In genomic region chrX:139204576-139204902, GRCh38 we compare ENCODE assay signal across 9 cellular contexts.
A peak's percentile ranks its signal among the peaks of the same experiment; 100 is the strongest.
DNase-seq lines count a peak whose midpoint lies in the region; ATAC-seq, FAIRE-seq and TF ChIP-seq lines count a peak whose summit lies in the region.
"Had no signal": no experiment of that assay in that cellular context is flagged by ENCODE, and none has a peak within 500 bp of the region (broad histone marks: within the 10 kb centered on the region; RNA-seq: fewer than 3 reads in every experiment).

No MANE protein-coding gene starts in this region.

- POLR2A ChIA-PET in activated naive CD8-positive, alpha-beta T cell treated with anti-CD3 and anti-CD28 coated beads, Interleukin-2, amount 10 ng/mL, durations not matched to agents 7 days and 5 days (lab: Charles Lee), result no interaction called here

- no peak for FAIRE-seq in kidney (lab: Jason Lieb, UNC)

- no peaks in the 10 kb centered on the region for H3K9me3 Mint-ChIP-seq in HFFc6
- H3K9me3 Mint-ChIP-seq in activated naive CD8-positive, alpha-beta T cell treated with anti-CD3 and anti-CD28 coated beads, Interleukin-2, amount 10 ng/mL, durations not matched to agents 7 days and 5 days, result no peaks in the 10 kb centered on the region
- no peaks in the 10 kb centered on the region for H3K9me3 Mint-ChIP-seq in stimulated activated effector memory CD8-positive, alpha-beta T cell treated with anti-CD3 and anti-CD28 coated beads, Interleukin-12 subunit alpha, Interleukin-12 subunit beta, amount 100 ng/mL, for 72 hours

- peaks cover 8% of the 10 kb centered on the region for H3K27me3 Mint-ChIP-seq in HFFc6 (ENCODE audit: insufficient read depth)
- H3K27me3 Mint-ChIP-seq in activated naive CD8-positive, alpha-beta T cell treated with anti-CD3 and anti-CD28 coated beads, Interleukin-2, amount 10 ng/mL, durations not matched to agents 7 days and 5 days, result peaks cover 20% of the 10 kb centered on the region

- no peaks in the 10 kb centered on the region for H3K4me1 ChIP-seq in kidney (ENCODE audit: control insufficient read depth in 1 of 2, insufficient read depth in 1 of 2, low read depth in 1 of 2, low read length in 2 of 2)

- H3K27ac ChIP-seq in kidney (ENCODE audit: low read depth in 2 of 2, low read length in 2 of 2), result no peak overlapping the region

- intact Hi-C loops in kidney (cut with DNase I), result no loop called here

- H3K4me1 Mint-ChIP-seq in HFFc6 (ENCODE audit: low read depth), result no peaks in the 10 kb centered on the region
- H3K4me1 Mint-ChIP-seq in activated naive CD8-positive, alpha-beta T cell treated with anti-CD3 and anti-CD28 coated beads, Interleukin-2, amount 10 ng/mL, durations not matched to agents 7 days and 5 days, result no peaks in the 10 kb centered on the region
- H3K4me1 Mint-ChIP-seq in stimulated activated effector memory CD8-positive, alpha-beta T cell treated with anti-CD3 and anti-CD28 coated beads, Interleukin-12 subunit alpha, Interleukin-12 subunit beta, amount 100 ng/mL, for 72 hours, result no peaks in the 10 kb centered on the region

- DNase-seq in HFFc6 (no peak), kidney (peak; percentile 47), GDM1 (lab: John Stamatoyannopoulos, UW) (no peak), NCI-H187 (lab: John Stamatoyannopoulos, UW) (no peak)
- no peak for DNase-seq in activated naive CD8-positive, alpha-beta T cell treated with anti-CD3 and anti-CD28 coated beads, Interleukin-2, amount 10 ng/mL, durations not matched to agents 7 days and 5 days
- DNase-seq in stimulated activated effector memory CD8-positive, alpha-beta T cell treated with anti-CD3 and anti-CD28 coated beads, Interleukin-12 subunit alpha, Interleukin-12 subunit beta, amount 100 ng/mL, for 72 hours (ENCODE audit: low spot score in 2 of 2), result no peak
- DNase-seq: amniotic stem cell, NCI-H2171 had no signal

- no peak overlapping the region for H3K9ac ChIP-seq in kidney (ENCODE audit: low read length in 2 of 2)

- H3K36me3 ChIP-seq in kidney (ENCODE audit: control insufficient read depth in 1 of 2, insufficient read depth in 2 of 2, low read length in 2 of 2), result no peaks in the 10 kb centered on the region

- no peak for TF ChIP-seq CTCF in HFFc6 (IDR thresholded peaks at IDR 0.05)
- TF ChIP-seq CTCF in kidney (IDR thresholded peaks at IDR 0.05; ENCODE audit: borderline replicate concordance, extremely low read depth, insufficient read depth), result no peak

- H3K27ac Mint-ChIP-seq in HFFc6, result no peak overlapping the region
- no peak overlapping the region for H3K27ac Mint-ChIP-seq in activated naive CD8-positive, alpha-beta T cell treated with anti-CD3 and anti-CD28 coated beads, Interleukin-2, amount 10 ng/mL, durations not matched to agents 7 days and 5 days
- H3K27ac Mint-ChIP-seq in stimulated activated effector memory CD8-positive, alpha-beta T cell treated with anti-CD3 and anti-CD28 coated beads, Interleukin-12 subunit alpha, Interleukin-12 subunit beta, amount 100 ng/mL, for 72 hours, result no peak overlapping the region

- ATAC-seq in activated naive CD8-positive, alpha-beta T cell treated with anti-CD3 and anti-CD28 coated beads, Interleukin-2, amount 10 ng/mL, durations not matched to agents 7 days and 5 days (ENCODE audit: low read depth), result no peak
- no peak for ATAC-seq in stimulated activated effector memory CD8-positive, alpha-beta T cell treated with anti-CD3 and anti-CD28 coated beads, Interleukin-12 subunit alpha, Interleukin-12 subunit beta, amount 100 ng/mL, for 72 hours
- no peak for ATAC-seq in GM19452 (IDR thresholded peaks at IDR 0.05; ENCODE audit: unreplicated experiment)

- peak overlapping the region; percentile 61 for H3K4me3 Mint-ChIP-seq in HFFc6
- peak overlapping the region; percentile 61 for H3K4me3 Mint-ChIP-seq in activated naive CD8-positive, alpha-beta T cell treated with anti-CD3 and anti-CD28 coated beads, Interleukin-2, amount 10 ng/mL, durations not matched to agents 7 days and 5 days
- H3K4me3 Mint-ChIP-seq in stimulated activated effector memory CD8-positive, alpha-beta T cell treated with anti-CD3 and anti-CD28 coated beads, Interleukin-12 subunit alpha, Interleukin-12 subunit beta, amount 100 ng/mL, for 72 hours, result peak overlapping the region; percentile 52

- peak overlapping the region; percentile 48 to 55 for H3K4me3 ChIP-seq in kidney (ENCODE audit: low read length in 2 of 2)

- no peaks in the 10 kb centered on the region for H3K9me3 ChIP-seq in kidney (ENCODE audit: control insufficient read depth in 1 of 2, low read length in 2 of 2)

- no peaks in the 10 kb centered on the region for H3K36me3 Mint-ChIP-seq in HFFc6 (ENCODE audit: low read depth)
- no peaks in the 10 kb centered on the region for H3K36me3 Mint-ChIP-seq in activated naive CD8-positive, alpha-beta T cell treated with anti-CD3 and anti-CD28 coated beads, Interleukin-2, amount 10 ng/mL, durations not matched to agents 7 days and 5 days
- H3K36me3 Mint-ChIP-seq in stimulated activated effector memory CD8-positive, alpha-beta T cell treated with anti-CD3 and anti-CD28 coated beads, Interleukin-12 subunit alpha, Interleukin-12 subunit beta, amount 100 ng/mL, for 72 hours, result no peaks in the 10 kb centered on the region
